In the genomic region with DNA sequence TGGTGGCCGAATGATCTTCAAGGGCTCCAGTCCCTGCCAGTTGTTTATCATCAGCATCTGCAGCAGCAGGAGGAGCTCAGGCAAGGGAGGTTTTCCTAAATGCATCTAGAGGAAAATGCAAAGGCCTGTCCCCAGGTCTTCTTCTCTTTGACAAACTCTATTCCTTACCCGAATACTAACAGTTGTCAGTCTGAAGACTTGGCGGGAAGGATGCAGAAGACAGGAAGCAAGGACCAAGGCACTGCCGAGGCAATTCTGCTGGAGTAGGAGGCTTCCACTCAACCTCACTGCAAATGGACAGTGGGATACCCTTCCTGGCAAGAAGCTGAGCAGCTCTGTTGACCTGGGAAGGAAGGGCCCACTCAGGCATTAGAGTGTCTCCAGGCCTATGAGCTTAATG, we compare ENCODE assay signal across 28 cellular contexts.
"Had no signal": no experiment of that assay in that cellular context is flagged by ENCODE, and none has a peak within 500 bp of the region (broad histone marks: within the 10 kb centered on the region; RNA-seq: fewer than 3 reads in every experiment).

No MANE protein-coding gene starts in this region.

- H3K36me3 ChIP-seq: stomach, suprapubic skin, thoracic aorta, thyroid gland, tibial artery, tibial nerve, transverse colon, upper lobe of left lung, upper lobe of right lung, uterus, vagina had no signal

- H3K9me3 ChIP-seq: stomach, suprapubic skin, testis, thoracic aorta, thyroid gland, tibial artery, tibial nerve, transverse colon, upper lobe of left lung, upper lobe of right lung, uterus, vagina had no signal

- H3K4me1 ChIP-seq: stomach, suprapubic skin, testis, tibial artery, tibial nerve, transverse colon, upper lobe of right lung, uterus, vagina had no signal

- H3K27ac ChIP-seq: stomach, suprapubic skin, testis, thoracic aorta, thyroid gland, tibial artery, tibial nerve, transverse colon, upper lobe of left lung, upper lobe of right lung, uterus, vagina had no signal

- H3K4me3 ChIP-seq: stomach, suprapubic skin, testis, thoracic aorta, thyroid gland, tibial artery, tibial nerve, transverse colon, upper lobe of left lung, upper lobe of right lung, uterus, vagina had no signal

- H3K4me1 Mint-ChIP-seq: stimulated activated effector memory CD8-positive, alpha-beta T cell treated with anti-CD3 and anti-CD28 coated beads, Interleukin-12 subunit alpha, Interleukin-12 subunit beta, amount 100 ng/mL, for 72 hours; stimulated activated memory B cell treated with anti-CD40 and anti-IgM and Interleukin-4, amounts not matched to agents 10 μg/mL and 1 μg/mL and 100 μg/mL, for 72 hours; stimulated activated naive B cell treated with anti-CD40 and anti-IgM and Interleukin-4, amounts not matched to agents 10 μg/mL and 1 μg/mL and 100 μg/mL, for 72 hours; stimulated activated naive CD8-positive, alpha-beta T cell treated with anti-CD3 and anti-CD28 coated beads, Interleukin-15, amount 100 ng/mL, for 72 hours had no signal

- H3K9me3 Mint-ChIP-seq: stimulated activated effector memory CD8-positive, alpha-beta T cell treated with anti-CD3 and anti-CD28 coated beads, Interleukin-12 subunit alpha, Interleukin-12 subunit beta, amount 100 ng/mL, for 72 hours; stimulated activated memory B cell treated with anti-CD40 and anti-IgM and Interleukin-4, amounts not matched to agents 10 μg/mL and 1 μg/mL and 100 μg/mL, for 72 hours; stimulated activated naive B cell treated with anti-CD40 and anti-IgM and Interleukin-4, amounts not matched to agents 10 μg/mL and 1 μg/mL and 100 μg/mL, for 72 hours; stimulated activated naive CD8-positive, alpha-beta T cell treated with anti-CD3 and anti-CD28 coated beads, Interleukin-15, amount 100 ng/mL, for 72 hours; stimulated activated naive CD8-positive, alpha-beta T cell treated with anti-CD3 and anti-CD28 coated beads, Interleukin-15, Interleukin-2, amounts not matched to agents 100 ng/mL and 50 ng/mL, for 24 hours; type B pancreatic cell had no signal

- H3K36me3 Mint-ChIP-seq: stimulated activated effector memory CD8-positive, alpha-beta T cell treated with anti-CD3 and anti-CD28 coated beads, Interleukin-12 subunit alpha, Interleukin-12 subunit beta, amount 100 ng/mL, for 72 hours; stimulated activated memory B cell treated with anti-CD40 and anti-IgM and Interleukin-4, amounts not matched to agents 10 μg/mL and 1 μg/mL and 100 μg/mL, for 72 hours; stimulated activated naive B cell treated with anti-CD40 and anti-IgM and Interleukin-4, amounts not matched to agents 10 μg/mL and 1 μg/mL and 100 μg/mL, for 72 hours; type B pancreatic cell had no signal

- H3K4me3 Mint-ChIP-seq: stimulated activated effector memory CD8-positive, alpha-beta T cell treated with anti-CD3 and anti-CD28 coated beads, Interleukin-12 subunit alpha, Interleukin-12 subunit beta, amount 100 ng/mL, for 72 hours; stimulated activated memory B cell treated with anti-CD40 and anti-IgM and Interleukin-4, amounts not matched to agents 10 μg/mL and 1 μg/mL and 100 μg/mL, for 72 hours; stimulated activated naive B cell treated with anti-CD40 and anti-IgM and Interleukin-4, amounts not matched to agents 10 μg/mL and 1 μg/mL and 100 μg/mL, for 72 hours; stimulated activated naive CD8-positive, alpha-beta T cell treated with anti-CD3 and anti-CD28 coated beads, Interleukin-15, amount 100 ng/mL, for 72 hours; stimulated activated naive CD8-positive, alpha-beta T cell treated with anti-CD3 and anti-CD28 coated beads, Interleukin-15, Interleukin-2, amounts not matched to agents 100 ng/mL and 50 ng/mL, for 24 hours; type B pancreatic cell had no signal

- H3K27ac Mint-ChIP-seq: stimulated activated effector memory CD8-positive, alpha-beta T cell treated with anti-CD3 and anti-CD28 coated beads, Interleukin-12 subunit alpha, Interleukin-12 subunit beta, amount 100 ng/mL, for 72 hours; stimulated activated memory B cell treated with anti-CD40 and anti-IgM and Interleukin-4, amounts not matched to agents 10 μg/mL and 1 μg/mL and 100 μg/mL, for 72 hours; stimulated activated naive B cell treated with anti-CD40 and anti-IgM and Interleukin-4, amounts not matched to agents 10 μg/mL and 1 μg/mL and 100 μg/mL, for 72 hours; stimulated activated naive CD8-positive, alpha-beta T cell treated with anti-CD3 and anti-CD28 coated beads, Interleukin-15, Interleukin-2, amounts not matched to agents 100 ng/mL and 50 ng/mL, for 24 hours; type B pancreatic cell had no signal

- H3K27me3 Mint-ChIP-seq: stimulated activated memory B cell treated with anti-CD40 and anti-IgM and Interleukin-4, amounts not matched to agents 10 μg/mL and 1 μg/mL and 100 μg/mL, for 72 hours; stimulated activated naive B cell treated with anti-CD40 and anti-IgM and Interleukin-4, amounts not matched to agents 10 μg/mL and 1 μg/mL and 100 μg/mL, for 72 hours had no signal

- DNase-seq: stimulated activated CD4-positive, alpha-beta T cell treated with anti-CD3 and anti-CD28 coated beads, Interleukin-2, amount 100 ng/mL, for 48 hours; stimulated activated CD4-positive, alpha-beta T cell treated with anti-CD3 and anti-CD28 coated beads, Interleukin-4, amount 100 ng/mL, for 1 hour; stimulated activated CD4-positive, alpha-beta T cell treated with anti-CD3 and anti-CD28 coated beads, Interleukin-4, amount 100 ng/mL, for 24 hours; stimulated activated CD4-positive, alpha-beta T cell treated with anti-CD3 and anti-CD28 coated beads, Interleukin-4, amount 100 ng/mL, for 4 hours; stimulated activated CD8-positive, alpha-beta memory T cell treated with anti-CD3 and anti-CD28 coated beads, Interleukin-4, amount 100 ng/mL, for 48 hours; stimulated activated naive B cell treated with anti-CD40 and anti-IgM and Interleukin-4, amounts not matched to agents 10 μg/mL and 1 μg/mL and 100 μg/mL, for 72 hours; stimulated activated naive CD4-positive, alpha-beta T cell; stimulated activated naive CD4-positive, alpha-beta T cell treated with Interleukin-2 at 50 U/mL for 16 hours; stimulated activated naive CD8-positive, alpha-beta T cell treated with anti-CD3 and anti-CD28 coated beads, Interleukin-15, amount 100 ng/mL, for 72 hours; stimulated activated naive CD8-positive, alpha-beta T cell treated with anti-CD3 and anti-CD28 coated beads, Interleukin-15, Interleukin-2, amounts not matched to agents 100 U/mL and 50 U/mL, for 24 hours; stomach; substantia nigra; testis; thyroid gland; tibial artery; transverse colon; trophoblast cell; upper lobe of left lung; upper lobe of right lung; uterus had no signal

- H3K27me3 ChIP-seq: stomach, suprapubic skin, testis, thyroid gland, tibial artery, tibial nerve, transverse colon, upper lobe of left lung, upper lobe of right lung, uterus, vagina had no signal
